In genomic region chr19:39411832-39412099, GRCh38 we compare ENCODE assay signal across 1 cellular context.
TF ChIP-seq lines count a peak whose summit lies in the region.

No MANE protein-coding gene starts in this region.

TF ChIP-seq in GM12878, 131 proteins besides CTCF, POLR2A, EP300 and RAD21 (continued from another document):
- TF ChIP-seq NKRF (conservative IDR thresholded peaks at IDR 0.05) (peak; percentile 66; the same call in 1 of the 2 replicates), IKZF2 (IDR thresholded peaks at IDR 0.05) (no peak), CBX3 (IDR thresholded peaks at IDR 0.05; ENCODE audit: borderline replicate concordance, low read depth) (no peak), ZBTB40 (IDR thresholded peaks at IDR 0.05; ENCODE audit: borderline replicate concordance) (no peak), SRF (IDR thresholded peaks at IDR 0.05; ENCODE audit: low read depth in 2 of 2, low read length in 2 of 2) (no peak)
